ENCODE assay signal across 1 cellular context in genomic region chr13:49791214-49791752, GRCh38.
TF ChIP-seq lines count a peak whose summit lies in the region.

No MANE protein-coding gene starts in this region.

TF ChIP-seq in HepG2, 621 proteins besides CTCF, POLR2A, EP300 and RAD21 (continued from another document and continues in another):
- TF ChIP-seq ZNF646 (CRISPR knock-in tag; IDR thresholded peaks at IDR 0.05) (no peak), TP53 (CRISPR knock-in tag; conservative IDR thresholded peaks at IDR 0.05) (no peak), ZBTB38 (CRISPR knock-in tag; IDR thresholded peaks at IDR 0.05) (no peak), ZNF235 (CRISPR knock-in tag; IDR thresholded peaks at IDR 0.05; ENCODE audit: borderline replicate concordance) (no peak), BRF2 (CRISPR knock-in tag; IDR thresholded peaks at IDR 0.05) (no peak), AHR (CRISPR knock-in tag; IDR thresholded peaks at IDR 0.05) (no peak), NBN (conservative IDR thresholded peaks at IDR 0.05) (no peak), IRX3 (CRISPR knock-in tag; IDR thresholded peaks at IDR 0.05; ENCODE audit: borderline replicate concordance, low read depth) (no peak), MAFF (IDR thresholded peaks at IDR 0.05; ENCODE audit: low read depth, low read length) (peak; percentile 51), BRD4 (CRISPR knock-in tag; IDR thresholded peaks at IDR 0.05) (no peak), SKI (IDR thresholded peaks at IDR 0.05; ENCODE audit: partially characterized antibody) (no peak), ZNF557 (CRISPR knock-in tag; IDR thresholded peaks at IDR 0.05) (no peak), SRSF4 (IDR thresholded peaks at IDR 0.05; ENCODE audit: low read depth, low read length, poor library complexity, severe bottlenecking) (no peak), KAT7 (CRISPR knock-in tag; IDR thresholded peaks at IDR 0.05; ENCODE audit: borderline replicate concordance) (0 out of 2 replicates have a peak, but pooled peaks have one; percentile 56), ZNF550 (CRISPR knock-in tag; IDR thresholded peaks at IDR 0.05; ENCODE audit: borderline replicate concordance) (no peak), PAF1 (CRISPR knock-in tag; IDR thresholded peaks at IDR 0.05) (no peak), HNRNPH1 (optimal IDR thresholded peaks at IDR 0.05; ENCODE audit: low read depth, low read length) (no peak), NFYB (CRISPR knock-in tag; IDR thresholded peaks at IDR 0.05) (no peak), ZNF672 (CRISPR knock-in tag; IDR thresholded peaks at IDR 0.05) (no peak), ZFP41 (CRISPR knock-in tag; IDR thresholded peaks at IDR 0.05; ENCODE audit: borderline replicate concordance) (no peak), RFX3 (CRISPR knock-in tag; IDR thresholded peaks at IDR 0.05) (no peak), ZNF33B (CRISPR knock-in tag; IDR thresholded peaks at IDR 0.05) (no peak), PAWR (CRISPR knock-in tag; IDR thresholded peaks at IDR 0.05; ENCODE audit: borderline replicate concordance) (no peak), ELF1 (CRISPR knock-in tag; IDR thresholded peaks at IDR 0.05) (no peak), THAP9 (CRISPR knock-in tag; IDR thresholded peaks at IDR 0.05; ENCODE audit: borderline replicate concordance) (no peak), ZSCAN12 (CRISPR knock-in tag; IDR thresholded peaks at IDR 0.05) (no peak), SMARCE1 (IDR thresholded peaks at IDR 0.05; ENCODE audit: borderline replicate concordance) (no peak), STAG1 (CRISPR knock-in tag; IDR thresholded peaks at IDR 0.05) (peak; percentile 76), HMG20B (CRISPR knock-in tag; conservative IDR thresholded peaks at IDR 0.05) (0 out of 2 replicates have a peak, but pooled peaks have one; percentile 35), ZNF44 (CRISPR knock-in tag; IDR thresholded peaks at IDR 0.05) (no peak), PTBP1 (IDR thresholded peaks at IDR 0.05; ENCODE audit: low read depth, low read length, poor library complexity, severe bottlenecking) (no peak), LBX2 (CRISPR knock-in tag; IDR thresholded peaks at IDR 0.05; ENCODE audit: borderline replicate concordance) (no peak), ZNF232 (CRISPR knock-in tag; IDR thresholded peaks at IDR 0.05; ENCODE audit: borderline replicate concordance) (no peak), ONECUT2 (CRISPR knock-in tag; IDR thresholded peaks at IDR 0.05) (no peak), CEBPG (CRISPR knock-in tag; IDR thresholded peaks at IDR 0.05) (peak; percentile 6; the same call in 1 of the 2 replicates), SIX1 (CRISPR knock-in tag; IDR thresholded peaks at IDR 0.05; ENCODE audit: borderline replicate concordance) (no peak; the same call in 1 of the 2 replicates), ELF4 (CRISPR knock-in tag; IDR thresholded peaks at IDR 0.05; ENCODE audit: borderline replicate concordance) (no peak), GLI4 (CRISPR knock-in tag; IDR thresholded peaks at IDR 0.05; ENCODE audit: borderline replicate concordance) (no peak), KLF9 (CRISPR knock-in tag; IDR thresholded peaks at IDR 0.05; ENCODE audit: low read depth) (no peak), PITX1 (CRISPR knock-in tag; IDR thresholded peaks at IDR 0.05) (no peak), CBX2 (IDR thresholded peaks at IDR 0.05; ENCODE audit: low read depth, low read length) (no peak), CBX2 (CRISPR knock-in tag; IDR thresholded peaks at IDR 0.05; ENCODE audit: low read depth) (no peak), KDM4B (CRISPR knock-in tag; IDR thresholded peaks at IDR 0.05) (no peak), ZNF260 (CRISPR knock-in tag; IDR thresholded peaks at IDR 0.05; ENCODE audit: borderline replicate concordance, low read depth) (no peak), CBX1 (IDR thresholded peaks at IDR 0.05; ENCODE audit: low read depth) (no peak), ZFP1 (CRISPR knock-in tag; IDR thresholded peaks at IDR 0.05) (no peak), POGZ (CRISPR knock-in tag; IDR thresholded peaks at IDR 0.05) (no peak), NCOA5 (CRISPR knock-in tag; IDR thresholded peaks at IDR 0.05) (no peak), ZNF331 (CRISPR knock-in tag; IDR thresholded peaks at IDR 0.05) (peak; percentile 43; the same call in 1 of the 2 replicates), FOXO1 (CRISPR knock-in tag; IDR thresholded peaks at IDR 0.05) (no peak)
- TF ChIP-seq, protein P1, sequence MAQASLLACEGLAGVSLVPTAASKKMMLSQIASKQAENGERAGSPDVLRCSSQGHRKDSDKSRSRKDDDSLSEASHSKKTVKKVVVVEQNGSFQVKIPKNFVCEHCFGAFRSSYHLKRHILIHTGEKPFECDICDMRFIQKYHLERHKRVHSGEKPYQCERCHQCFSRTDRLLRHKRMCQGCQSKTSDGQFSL (CRISPR knock-in tag; IDR thresholded peaks at IDR 0.05), result no peak
- TF ChIP-seq, protein P2, sequence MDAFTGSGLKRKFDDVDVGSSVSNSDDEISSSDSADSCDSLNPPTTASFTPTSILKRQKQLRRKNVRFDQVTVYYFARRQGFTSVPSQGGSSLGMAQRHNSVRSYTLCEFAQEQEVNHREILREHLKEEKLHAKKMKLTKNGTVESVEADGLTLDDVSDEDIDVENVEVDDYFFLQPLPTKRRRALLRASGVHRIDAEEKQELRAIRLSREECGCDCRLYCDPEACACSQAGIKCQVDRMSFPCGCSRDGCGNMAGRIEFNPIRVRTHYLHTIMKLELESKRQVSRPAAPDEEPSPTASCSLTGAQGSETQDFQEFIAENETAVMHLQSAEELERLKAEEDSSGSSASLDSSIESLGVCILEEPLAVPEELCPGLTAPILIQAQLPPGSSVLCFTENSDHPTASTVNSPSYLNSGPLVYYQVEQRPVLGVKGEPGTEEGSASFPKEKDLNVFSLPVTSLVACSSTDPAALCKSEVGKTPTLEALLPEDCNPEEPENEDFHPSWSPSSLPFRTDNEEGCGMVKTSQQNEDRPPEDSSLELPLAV (CRISPR knock-in tag; conservative IDR thresholded peaks at IDR 0.05; ENCODE audit: low read depth), result no peak
- TF ChIP-seq, protein P3, sequence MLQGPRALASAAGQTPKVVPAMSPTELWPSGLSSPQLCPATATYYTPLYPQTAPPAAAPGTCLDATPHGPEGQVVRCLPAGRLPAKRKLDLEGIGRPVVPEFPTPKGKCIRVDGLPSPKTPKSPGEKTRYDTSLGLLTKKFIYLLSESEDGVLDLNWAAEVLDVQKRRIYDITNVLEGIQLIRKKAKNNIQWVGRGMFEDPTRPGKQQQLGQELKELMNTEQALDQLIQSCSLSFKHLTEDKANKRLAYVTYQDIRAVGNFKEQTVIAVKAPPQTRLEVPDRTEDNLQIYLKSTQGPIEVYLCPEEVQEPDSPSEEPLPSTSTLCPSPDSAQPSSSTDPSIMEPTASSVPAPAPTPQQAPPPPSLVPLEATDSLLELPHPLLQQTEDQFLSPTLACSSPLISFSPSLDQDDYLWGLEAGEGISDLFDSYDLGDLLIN (CRISPR knock-in tag; IDR thresholded peaks at IDR 0.05; ENCODE audit: borderline replicate concordance), result no peak
- TF ChIP-seq, protein P4, sequence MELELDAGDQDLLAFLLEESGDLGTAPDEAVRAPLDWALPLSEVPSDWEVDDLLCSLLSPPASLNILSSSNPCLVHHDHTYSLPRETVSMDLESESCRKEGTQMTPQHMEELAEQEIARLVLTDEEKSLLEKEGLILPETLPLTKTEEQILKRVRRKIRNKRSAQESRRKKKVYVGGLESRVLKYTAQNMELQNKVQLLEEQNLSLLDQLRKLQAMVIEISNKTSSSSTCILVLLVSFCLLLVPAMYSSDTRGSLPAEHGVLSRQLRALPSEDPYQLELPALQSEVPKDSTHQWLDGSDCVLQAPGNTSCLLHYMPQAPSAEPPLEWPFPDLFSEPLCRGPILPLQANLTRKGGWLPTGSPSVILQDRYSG (CRISPR knock-in tag; IDR thresholded peaks at IDR 0.05), result no peak
- TF ChIP-seq, protein P5, sequence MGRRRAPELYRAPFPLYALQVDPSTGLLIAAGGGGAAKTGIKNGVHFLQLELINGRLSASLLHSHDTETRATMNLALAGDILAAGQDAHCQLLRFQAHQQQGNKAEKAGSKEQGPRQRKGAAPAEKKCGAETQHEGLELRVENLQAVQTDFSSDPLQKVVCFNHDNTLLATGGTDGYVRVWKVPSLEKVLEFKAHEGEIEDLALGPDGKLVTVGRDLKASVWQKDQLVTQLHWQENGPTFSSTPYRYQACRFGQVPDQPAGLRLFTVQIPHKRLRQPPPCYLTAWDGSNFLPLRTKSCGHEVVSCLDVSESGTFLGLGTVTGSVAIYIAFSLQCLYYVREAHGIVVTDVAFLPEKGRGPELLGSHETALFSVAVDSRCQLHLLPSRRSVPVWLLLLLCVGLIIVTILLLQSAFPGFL (CRISPR knock-in tag; IDR thresholded peaks at IDR 0.05), result no peak
- TF ChIP-seq, protein P6, sequence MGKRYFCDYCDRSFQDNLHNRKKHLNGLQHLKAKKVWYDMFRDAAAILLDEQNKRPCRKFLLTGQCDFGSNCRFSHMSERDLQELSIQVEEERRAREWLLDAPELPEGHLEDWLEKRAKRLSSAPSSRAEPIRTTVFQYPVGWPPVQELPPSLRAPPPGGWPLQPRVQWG (CRISPR knock-in tag; IDR thresholded peaks at IDR 0.05; ENCODE audit: borderline replicate concordance, low read depth), result no peak
